In genomic region chr22:23954991-23955305, GRCh38 we compare ENCODE assay signal across 23 cellular contexts. TPM values are rescaled to one million over a fixed set of nuclear protein-coding genes. Genes with fewer than 3 reads are reported as not detected.
"Had no signal": no experiment of that assay in that cellular context is flagged by ENCODE, and none has a peak within 500 bp of the region (broad histone marks: within the 10 kb centered on the region; RNA-seq: fewer than 3 reads in every experiment).

No MANE protein-coding gene starts in this region.

RNA-seq across cellular contexts. Expression of gene GSTT2B, which starts 6.0 kb away (rescaled TPM):
- total RNA-seq: activated CD4-positive, alpha-beta T cell treated with anti-CD3 and anti-CD28 coated beads for 36 hours; activated CD4-positive, alpha-beta T cell treated with anti-CD3 and anti-CD28 coated beads, Interleukin-2, amount 10 ng/mL, durations not matched to agents 24 days and 14 days; activated CD8-positive, alpha-beta memory T cell treated with anti-CD3 and anti-CD28 coated beads for 36 hours; activated CD8-positive, alpha-beta memory T cell treated with anti-CD3 and anti-CD28 coated beads, Interleukin-2, amount 10 ng/mL, durations not matched to agents 7 days and 5 days; activated CD8-positive, alpha-beta T cell treated with anti-CD3 and anti-CD28 coated beads, Interleukin-2, amount 10 ng/mL, durations not matched to agents 7 days and 5 days; activated naive CD4-positive, alpha-beta T cell treated with anti-CD3 and anti-CD28 coated beads for 36 hours; activated naive CD8-positive, alpha-beta T cell treated with anti-CD3 and anti-CD28 coated beads for 36 hours; T-cell; T-helper 2 cell treated with Interferon-gamma antibody and Interleukin-4, amounts not matched to agents 100 ng/mL and 5 ng/mL, for 36 hours had no signal

RNA-seq across cellular contexts. Expression of gene DDTL, which starts 11.7 kb away (rescaled TPM):
- total RNA-seq: activated CD8-positive, alpha-beta memory T cell treated with anti-CD3 and anti-CD28 coated beads for 36 hours; activated CD8-positive, alpha-beta memory T cell treated with anti-CD3 and anti-CD28 coated beads, Interleukin-2, amount 10 ng/mL, durations not matched to agents 7 days and 5 days; activated CD8-positive, alpha-beta T cell treated with anti-CD3 and anti-CD28 coated beads, Interleukin-2, amount 10 ng/mL, durations not matched to agents 7 days and 5 days; activated naive CD8-positive, alpha-beta T cell treated with anti-CD3 and anti-CD28 coated beads for 36 hours; chondrocyte had no signal

RNA-seq across cellular contexts. Expression of gene GSTT2, which starts 25.0 kb away (rescaled TPM):
- total RNA-seq: activated CD4-positive, alpha-beta memory T cell treated with anti-CD3 and anti-CD28 coated beads for 36 hours; activated CD4-positive, alpha-beta T cell treated with anti-CD3 and anti-CD28 coated beads for 36 hours; activated CD8-positive, alpha-beta memory T cell treated with anti-CD3 and anti-CD28 coated beads for 36 hours; activated CD8-positive, alpha-beta memory T cell treated with anti-CD3 and anti-CD28 coated beads, Interleukin-2, amount 10 ng/mL, durations not matched to agents 7 days and 5 days; activated CD8-positive, alpha-beta T cell treated with anti-CD3 and anti-CD28 coated beads, Interleukin-2, amount 10 ng/mL, durations not matched to agents 7 days and 5 days; activated naive CD4-positive, alpha-beta T cell treated with anti-CD3 and anti-CD28 coated beads for 36 hours; activated naive CD8-positive, alpha-beta T cell treated with anti-CD3 and anti-CD28 coated beads for 36 hours; activated T-helper 1 cell treated with anti-CD3 and anti-CD28 coated beads, Interleukin-12 subunit alpha, Interleukin-12 subunit beta, Interleukin-2, Interleukin-4 antibody, amounts not matched to agents 30 ng/mL and 10 ng/mL and 1 ng/mL, durations not matched to agents 14 hours and 24 hours and 36 hours; activated T-helper 2 cell treated with anti-CD3 and anti-CD28 coated beads, Interferon-gamma antibody, Interleukin-2, Interleukin-4, amounts not matched to agents 10 μg/mL and 5 μg/mL and 100 μg/mL, durations not matched to agents 14 hours and 24 hours and 36 hours; body of pancreas; chondrocyte; dermis blood vessel endothelial cell; endothelial cell of umbilical vein; esophagus squamous epithelium; fibroblast of villous mesenchyme; T-cell had no signal
- polyA plus RNA-seq: aorta had no signal

RNA-seq across cellular contexts. Expression of gene GSTT4, which starts 50.3 kb away (rescaled TPM):
- total RNA-seq: activated CD4-positive, alpha-beta memory T cell treated with anti-CD3 and anti-CD28 coated beads for 36 hours; activated CD4-positive, alpha-beta T cell treated with anti-CD3 and anti-CD28 coated beads for 36 hours; activated CD4-positive, alpha-beta T cell treated with anti-CD3 and anti-CD28 coated beads, Interleukin-2, amount 10 ng/mL, durations not matched to agents 24 days and 14 days; activated CD8-positive, alpha-beta memory T cell treated with anti-CD3 and anti-CD28 coated beads for 36 hours; activated CD8-positive, alpha-beta memory T cell treated with anti-CD3 and anti-CD28 coated beads, Interleukin-2, amount 10 ng/mL, durations not matched to agents 7 days and 5 days; activated CD8-positive, alpha-beta T cell treated with anti-CD3 and anti-CD28 coated beads, Interleukin-2, amount 10 ng/mL, durations not matched to agents 7 days and 5 days; activated naive CD4-positive, alpha-beta T cell treated with anti-CD3 and anti-CD28 coated beads for 36 hours; activated naive CD8-positive, alpha-beta T cell treated with anti-CD3 and anti-CD28 coated beads for 36 hours; activated T-helper 1 cell treated with anti-CD3 and anti-CD28 coated beads, Interleukin-12 subunit alpha, Interleukin-12 subunit beta, Interleukin-2, Interleukin-4 antibody, amounts not matched to agents 30 ng/mL and 10 ng/mL and 1 ng/mL, durations not matched to agents 14 hours and 24 hours and 36 hours; activated T-helper 2 cell treated with anti-CD3 and anti-CD28 coated beads, Interferon-gamma antibody, Interleukin-2, Interleukin-4, amounts not matched to agents 10 μg/mL and 5 μg/mL and 100 μg/mL, durations not matched to agents 14 hours and 24 hours and 36 hours; adrenal gland; aorta; body of pancreas; chondrocyte; dermis blood vessel endothelial cell; endothelial cell of umbilical vein; esophagus squamous epithelium; fibroblast of lung; fibroblast of villous mesenchyme; glomerular endothelial cell; T-cell; T-helper 2 cell treated with Interferon-gamma antibody and Interleukin-4, amounts not matched to agents 100 ng/mL and 5 ng/mL, for 36 hours had no signal
- polyA plus RNA-seq: adrenal gland, aorta, endothelial cell of umbilical vein, esophagus, fibroblast of lung had no signal
